In genomic region chr1:51284487-51284954, GRCh38 we compare ENCODE assay signal across 1 cellular context.
TF ChIP-seq lines count a peak whose summit lies in the region.

No MANE protein-coding gene starts in this region.

TF ChIP-seq in K562, 482 proteins besides CTCF, POLR2A, EP300 and RAD21 (continued from another document and continues in another):
- TF ChIP-seq, protein P1, sequence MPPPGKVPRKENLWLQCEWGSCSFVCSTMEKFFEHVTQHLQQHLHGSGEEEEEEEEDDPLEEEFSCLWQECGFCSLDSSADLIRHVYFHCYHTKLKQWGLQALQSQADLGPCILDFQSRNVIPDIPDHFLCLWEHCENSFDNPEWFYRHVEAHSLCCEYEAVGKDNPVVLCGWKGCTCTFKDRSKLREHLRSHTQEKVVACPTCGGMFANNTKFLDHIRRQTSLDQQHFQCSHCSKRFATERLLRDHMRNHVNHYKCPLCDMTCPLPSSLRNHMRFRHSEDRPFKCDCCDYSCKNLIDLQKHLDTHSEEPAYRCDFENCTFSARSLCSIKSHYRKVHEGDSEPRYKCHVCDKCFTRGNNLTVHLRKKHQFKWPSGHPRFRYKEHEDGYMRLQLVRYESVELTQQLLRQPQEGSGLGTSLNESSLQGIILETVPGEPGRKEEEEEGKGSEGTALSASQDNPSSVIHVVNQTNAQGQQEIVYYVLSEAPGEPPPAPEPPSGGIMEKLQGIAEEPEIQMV (tag; conservative IDR thresholded peaks at IDR 0.05; ENCODE audit: low read depth), result no peak
- TF ChIP-seq KLF1 (tag; IDR thresholded peaks at IDR 0.05) (peak; percentile 70; the same call in 1 of the 2 replicates), RBBP5 (IDR thresholded peaks at IDR 0.05; ENCODE audit: borderline replicate concordance, insufficient read depth, low read length, poor library complexity, severe bottlenecking) (no peak), RNF219 (CRISPR knock-in tag; IDR thresholded peaks at IDR 0.05) (no peak), TCF3 (CRISPR knock-in tag; IDR thresholded peaks at IDR 0.05) (peak; percentile 99), ELF1 (tag; IDR thresholded peaks at IDR 0.05) (no peak), RBM15 (IDR thresholded peaks at IDR 0.05; ENCODE audit: insufficient read depth, low read length) (no peak), ATF1 (CRISPR knock-in tag; IDR thresholded peaks at IDR 0.05) (no peak), ATF1 (tag; IDR thresholded peaks at IDR 0.05) (peak; percentile 73), ZNF507 (tag; conservative IDR thresholded peaks at IDR 0.05) (no peak), ZNF398 (CRISPR knock-in tag; IDR thresholded peaks at IDR 0.05) (no peak), ARID2 (IDR thresholded peaks at IDR 0.05) (no peak), ZNF347 (CRISPR knock-in tag; IDR thresholded peaks at IDR 0.05; ENCODE audit: low read depth) (no peak), BRCA1 (IDR thresholded peaks at IDR 0.05) (no peak), BRCA1 (CRISPR knock-in tag; IDR thresholded peaks at IDR 0.05) (no peak), RHOXF2B (CRISPR knock-in tag; conservative IDR thresholded peaks at IDR 0.05) (no peak), TRIM24 (IDR thresholded peaks at IDR 0.05) (peak; percentile 90 to 94), TBP (optimal IDR thresholded peaks at IDR 0.05; ENCODE audit: low read depth, low read length) (no peak), CREB5 (CRISPR knock-in tag; IDR thresholded peaks at IDR 0.05) (no peak), HMGN3 (IDR thresholded peaks at IDR 0.05; ENCODE audit: borderline replicate concordance, extremely low read depth, insufficient read length, low read depth, low read length) (peak; percentile 99), FOXJ2 (tag; IDR thresholded peaks at IDR 0.05) (peak; percentile 95), THAP7 (CRISPR knock-in tag; IDR thresholded peaks at IDR 0.05) (no peak), SMARCA5 (IDR thresholded peaks at IDR 0.05) (no peak), GMEB1 (CRISPR knock-in tag; IDR thresholded peaks at IDR 0.05) (no peak), ERF (CRISPR knock-in tag; IDR thresholded peaks at IDR 0.05) (no peak), SLC30A9 (CRISPR knock-in tag; IDR thresholded peaks at IDR 0.05) (no peak), ETV5 (CRISPR knock-in tag; IDR thresholded peaks at IDR 0.05; ENCODE audit: low read depth) (no peak; the same call in 1 of the 2 replicates), NFIX (CRISPR knock-in tag; IDR thresholded peaks at IDR 0.05; ENCODE audit: low read depth) (peak; percentile 74), ADNP (tag; IDR thresholded peaks at IDR 0.05) (peak; percentile 18; the same call in 1 of the 2 replicates), TAF9B (IDR thresholded peaks at IDR 0.05; ENCODE audit: partially characterized antibody) (no peak)
- TF ChIP-seq, protein P2, sequence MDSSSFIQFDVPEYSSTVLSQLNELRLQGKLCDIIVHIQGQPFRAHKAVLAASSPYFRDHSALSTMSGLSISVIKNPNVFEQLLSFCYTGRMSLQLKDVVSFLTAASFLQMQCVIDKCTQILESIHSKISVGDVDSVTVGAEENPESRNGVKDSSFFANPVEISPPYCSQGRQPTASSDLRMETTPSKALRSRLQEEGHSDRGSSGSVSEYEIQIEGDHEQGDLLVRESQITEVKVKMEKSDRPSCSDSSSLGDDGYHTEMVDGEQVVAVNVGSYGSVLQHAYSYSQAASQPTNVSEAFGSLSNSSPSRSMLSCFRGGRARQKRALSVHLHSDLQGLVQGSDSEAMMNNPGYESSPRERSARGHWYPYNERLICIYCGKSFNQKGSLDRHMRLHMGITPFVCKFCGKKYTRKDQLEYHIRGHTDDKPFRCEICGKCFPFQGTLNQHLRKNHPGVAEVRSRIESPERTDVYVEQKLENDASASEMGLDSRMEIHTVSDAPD (CRISPR knock-in tag; IDR thresholded peaks at IDR 0.05), result no peak
- TF ChIP-seq, protein P3, sequence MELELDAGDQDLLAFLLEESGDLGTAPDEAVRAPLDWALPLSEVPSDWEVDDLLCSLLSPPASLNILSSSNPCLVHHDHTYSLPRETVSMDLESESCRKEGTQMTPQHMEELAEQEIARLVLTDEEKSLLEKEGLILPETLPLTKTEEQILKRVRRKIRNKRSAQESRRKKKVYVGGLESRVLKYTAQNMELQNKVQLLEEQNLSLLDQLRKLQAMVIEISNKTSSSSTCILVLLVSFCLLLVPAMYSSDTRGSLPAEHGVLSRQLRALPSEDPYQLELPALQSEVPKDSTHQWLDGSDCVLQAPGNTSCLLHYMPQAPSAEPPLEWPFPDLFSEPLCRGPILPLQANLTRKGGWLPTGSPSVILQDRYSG (tag; conservative IDR thresholded peaks at IDR 0.05; ENCODE audit: low read depth), result 0 out of 2 replicates have a peak, but pooled peaks have one; percentile 57
- TF ChIP-seq, protein P4, sequence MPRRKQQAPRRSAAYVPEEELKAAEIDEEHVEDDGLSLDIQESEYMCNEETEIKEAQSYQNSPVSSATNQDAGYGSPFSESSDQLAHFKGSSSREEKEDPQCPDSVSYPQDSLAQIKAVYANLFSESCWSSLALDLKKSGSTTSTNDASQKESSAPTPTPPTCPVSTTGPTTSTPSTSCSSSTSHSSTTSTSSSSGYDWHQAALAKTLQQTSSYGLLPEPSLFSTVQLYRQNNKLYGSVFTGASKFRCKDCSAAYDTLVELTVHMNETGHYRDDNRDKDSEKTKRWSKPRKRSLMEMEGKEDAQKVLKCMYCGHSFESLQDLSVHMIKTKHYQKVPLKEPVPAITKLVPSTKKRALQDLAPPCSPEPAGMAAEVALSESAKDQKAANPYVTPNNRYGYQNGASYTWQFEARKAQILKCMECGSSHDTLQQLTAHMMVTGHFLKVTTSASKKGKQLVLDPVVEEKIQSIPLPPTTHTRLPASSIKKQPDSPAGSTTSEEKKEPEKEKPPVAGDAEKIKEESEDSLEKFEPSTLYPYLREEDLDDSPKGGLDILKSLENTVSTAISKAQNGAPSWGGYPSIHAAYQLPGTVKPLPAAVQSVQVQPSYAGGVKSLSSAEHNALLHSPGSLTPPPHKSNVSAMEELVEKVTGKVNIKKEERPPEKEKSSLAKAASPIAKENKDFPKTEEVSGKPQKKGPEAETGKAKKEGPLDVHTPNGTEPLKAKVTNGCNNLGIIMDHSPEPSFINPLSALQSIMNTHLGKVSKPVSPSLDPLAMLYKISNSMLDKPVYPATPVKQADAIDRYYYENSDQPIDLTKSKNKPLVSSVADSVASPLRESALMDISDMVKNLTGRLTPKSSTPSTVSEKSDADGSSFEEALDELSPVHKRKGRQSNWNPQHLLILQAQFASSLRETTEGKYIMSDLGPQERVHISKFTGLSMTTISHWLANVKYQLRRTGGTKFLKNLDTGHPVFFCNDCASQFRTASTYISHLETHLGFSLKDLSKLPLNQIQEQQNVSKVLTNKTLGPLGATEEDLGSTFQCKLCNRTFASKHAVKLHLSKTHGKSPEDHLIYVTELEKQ (CRISPR knock-in tag; IDR thresholded peaks at IDR 0.05), result no peak
- TF ChIP-seq, protein P5, sequence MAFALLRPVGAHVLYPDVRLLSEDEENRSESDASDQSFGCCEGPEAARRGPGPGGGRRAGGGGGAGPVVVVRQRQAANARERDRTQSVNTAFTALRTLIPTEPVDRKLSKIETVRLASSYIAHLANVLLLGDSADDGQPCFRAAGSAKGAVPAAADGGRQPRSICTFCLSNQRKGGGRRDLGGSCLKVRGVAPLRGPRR (CRISPR knock-in tag; IDR thresholded peaks at IDR 0.05), result no peak
- TF ChIP-seq, protein P6, sequence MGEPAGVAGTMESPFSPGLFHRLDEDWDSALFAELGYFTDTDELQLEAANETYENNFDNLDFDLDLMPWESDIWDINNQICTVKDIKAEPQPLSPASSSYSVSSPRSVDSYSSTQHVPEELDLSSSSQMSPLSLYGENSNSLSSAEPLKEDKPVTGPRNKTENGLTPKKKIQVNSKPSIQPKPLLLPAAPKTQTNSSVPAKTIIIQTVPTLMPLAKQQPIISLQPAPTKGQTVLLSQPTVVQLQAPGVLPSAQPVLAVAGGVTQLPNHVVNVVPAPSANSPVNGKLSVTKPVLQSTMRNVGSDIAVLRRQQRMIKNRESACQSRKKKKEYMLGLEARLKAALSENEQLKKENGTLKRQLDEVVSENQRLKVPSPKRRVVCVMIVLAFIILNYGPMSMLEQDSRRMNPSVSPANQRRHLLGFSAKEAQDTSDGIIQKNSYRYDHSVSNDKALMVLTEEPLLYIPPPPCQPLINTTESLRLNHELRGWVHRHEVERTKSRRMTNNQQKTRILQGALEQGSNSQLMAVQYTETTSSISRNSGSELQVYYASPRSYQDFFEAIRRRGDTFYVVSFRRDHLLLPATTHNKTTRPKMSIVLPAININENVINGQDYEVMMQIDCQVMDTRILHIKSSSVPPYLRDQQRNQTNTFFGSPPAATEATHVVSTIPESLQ (CRISPR knock-in tag; IDR thresholded peaks at IDR 0.05), result no peak
- TF ChIP-seq, protein P7, sequence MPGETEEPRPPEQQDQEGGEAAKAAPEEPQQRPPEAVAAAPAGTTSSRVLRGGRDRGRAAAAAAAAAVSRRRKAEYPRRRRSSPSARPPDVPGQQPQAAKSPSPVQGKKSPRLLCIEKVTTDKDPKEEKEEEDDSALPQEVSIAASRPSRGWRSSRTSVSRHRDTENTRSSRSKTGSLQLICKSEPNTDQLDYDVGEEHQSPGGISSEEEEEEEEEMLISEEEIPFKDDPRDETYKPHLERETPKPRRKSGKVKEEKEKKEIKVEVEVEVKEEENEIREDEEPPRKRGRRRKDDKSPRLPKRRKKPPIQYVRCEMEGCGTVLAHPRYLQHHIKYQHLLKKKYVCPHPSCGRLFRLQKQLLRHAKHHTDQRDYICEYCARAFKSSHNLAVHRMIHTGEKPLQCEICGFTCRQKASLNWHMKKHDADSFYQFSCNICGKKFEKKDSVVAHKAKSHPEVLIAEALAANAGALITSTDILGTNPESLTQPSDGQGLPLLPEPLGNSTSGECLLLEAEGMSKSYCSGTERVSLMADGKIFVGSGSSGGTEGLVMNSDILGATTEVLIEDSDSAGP (CRISPR knock-in tag; IDR thresholded peaks at IDR 0.05), result no peak
